Comparison of ENCODE assay signal across 29 cellular contexts in the genomic region with DNA sequence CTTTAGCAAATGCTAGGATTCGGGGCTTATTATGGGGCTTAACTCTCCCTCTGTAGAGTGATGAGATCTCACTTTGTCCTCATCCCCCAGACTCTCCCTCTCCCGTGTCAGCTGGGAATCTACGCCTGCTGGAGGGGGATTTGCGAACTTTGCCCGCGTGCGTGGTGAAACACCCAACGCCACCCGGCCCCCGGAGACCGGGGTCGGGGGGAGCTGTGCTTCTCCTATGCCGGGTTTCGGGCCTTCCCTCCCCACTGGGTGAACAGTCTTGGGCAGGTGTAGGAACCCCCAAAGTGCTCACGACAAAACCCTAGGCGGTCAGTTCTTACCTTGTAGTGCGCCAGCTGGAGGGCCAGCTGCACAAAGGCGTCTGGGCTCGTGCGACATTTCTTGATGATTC. TPM values are rescaled to one million over a fixed set of nuclear protein-coding genes. Genes with fewer than 3 reads are reported as not detected.
"Had no signal": no experiment of that assay in that cellular context is flagged by ENCODE, and none has a peak within 500 bp of the region (broad histone marks: within the 10 kb centered on the region; RNA-seq: fewer than 3 reads in every experiment).

No MANE protein-coding gene starts in this region.

- DNase-seq: naive thymus-derived CD4-positive, alpha-beta T cell; natural killer cell; nucleus accumbens; pancreas; psoas muscle; right cardiac atrium; right lobe of liver; sigmoid colon; small intestine; spleen; stimulated activated CD4-positive, alpha-beta T cell treated with anti-CD3 and anti-CD28 coated beads, Interleukin-12 subunit alpha, Interleukin-12 subunit beta, amount 100 ng/mL, for 4 hours; stimulated activated CD4-positive, alpha-beta T cell treated with anti-CD3 and anti-CD28 coated beads, Interleukin-1b, Interleukin-23, amount 100 ng/mL, for 48 hours; stimulated activated CD4-positive, alpha-beta T cell treated with anti-CD3 and anti-CD28 coated beads, Interleukin-4, amount 100 ng/mL, for 1 hour; stimulated activated CD4-positive, alpha-beta T cell treated with anti-CD3 and anti-CD28 coated beads, Interleukin-4, amount 100 ng/mL, for 4 hours; stimulated activated CD8-positive, alpha-beta memory T cell treated with anti-CD3 and anti-CD28 coated beads, Interleukin-4, amount 100 ng/mL, for 48 hours; stimulated activated naive B cell treated with anti-CD40 and anti-IgM and Interleukin-4, amounts not matched to agents 10 μg/mL and 1 μg/mL and 100 μg/mL, for 72 hours; stimulated activated naive CD4-positive, alpha-beta T cell treated with Interleukin-2 at 50 U/mL for 16 hours; stomach; tibial artery; transverse colon; upper lobe of right lung; uterus had no signal

- H3K4me3 ChIP-seq: pancreas, psoas muscle, right lobe of liver, sigmoid colon, spleen, stomach, tibial artery, transverse colon, upper lobe of right lung, uterus had no signal

- H3K4me1 Mint-ChIP-seq: natural killer cell, neural crest cell had no signal

- H3K4me3 Mint-ChIP-seq: naive thymus-derived CD4-positive, alpha-beta T cell; natural killer cell; nephron; neural crest cell; stimulated activated naive B cell treated with anti-CD40 and anti-IgM and Interleukin-4, amounts not matched to agents 10 μg/mL and 1 μg/mL and 100 μg/mL, for 72 hours; stimulated activated naive CD8-positive, alpha-beta T cell treated with anti-CD3 and anti-CD28 coated beads, Interleukin-15, Interleukin-2, amounts not matched to agents 100 ng/mL and 50 ng/mL, for 24 hours; type B pancreatic cell had no signal

- H3K36me3 ChIP-seq: uterus had no signal

- H3K9me3 Mint-ChIP-seq: naive thymus-derived CD4-positive, alpha-beta T cell; natural killer cell; nephron; neural crest cell; stimulated activated naive B cell treated with anti-CD40 and anti-IgM and Interleukin-4, amounts not matched to agents 10 μg/mL and 1 μg/mL and 100 μg/mL, for 72 hours; stimulated activated naive CD8-positive, alpha-beta T cell treated with anti-CD3 and anti-CD28 coated beads, Interleukin-15, Interleukin-2, amounts not matched to agents 100 ng/mL and 50 ng/mL, for 24 hours; type B pancreatic cell had no signal

- H3K27me3 ChIP-seq: neutrophil, pancreas, right lobe of liver, sigmoid colon, spleen, stomach, tibial artery, transverse colon, upper lobe of right lung, uterus had no signal

- ATAC-seq: naive thymus-derived CD4-positive, alpha-beta T cell; natural killer cell; pancreas; psoas muscle; right cardiac atrium; right lobe of liver; stimulated activated naive B cell treated with anti-CD40 and anti-IgM and Interleukin-4, amounts not matched to agents 10 μg/mL and 1 μg/mL and 100 μg/mL, for 72 hours had no signal

- H3K27ac ChIP-seq: neutrophil, pancreas, psoas muscle, right lobe of liver, sigmoid colon, stomach, tibial artery, transverse colon, upper lobe of right lung, uterus had no signal

- H3K27ac Mint-ChIP-seq: naive thymus-derived CD4-positive, alpha-beta T cell; natural killer cell; progenitor cell of endocrine pancreas; stimulated activated naive B cell treated with anti-CD40 and anti-IgM and Interleukin-4, amounts not matched to agents 10 μg/mL and 1 μg/mL and 100 μg/mL, for 72 hours; stimulated activated naive CD8-positive, alpha-beta T cell treated with anti-CD3 and anti-CD28 coated beads, Interleukin-15, Interleukin-2, amounts not matched to agents 100 ng/mL and 50 ng/mL, for 24 hours; type B pancreatic cell had no signal

- H3K4me1 ChIP-seq: pancreas, psoas muscle, right lobe of liver, sigmoid colon, spleen, tibial artery, transverse colon, upper lobe of right lung, uterus had no signal

- H3K9me3 ChIP-seq: neutrophil, pancreas, psoas muscle, right lobe of liver, sigmoid colon, spleen, stomach, tibial artery, transverse colon, upper lobe of right lung, uterus had no signal

- H3K27me3 Mint-ChIP-seq: naive thymus-derived CD4-positive, alpha-beta T cell; stimulated activated naive B cell treated with anti-CD40 and anti-IgM and Interleukin-4, amounts not matched to agents 10 μg/mL and 1 μg/mL and 100 μg/mL, for 72 hours; stimulated activated naive CD8-positive, alpha-beta T cell treated with anti-CD3 and anti-CD28 coated beads, Interleukin-15, Interleukin-2, amounts not matched to agents 100 ng/mL and 50 ng/mL, for 24 hours had no signal

RNA-seq across cellular contexts. Expression of a gene that starts 21.6 kb away (rescaled TPM):
- total RNA-seq: sigmoid colon, skeletal muscle tissue had no signal
